In the genomic region with DNA sequence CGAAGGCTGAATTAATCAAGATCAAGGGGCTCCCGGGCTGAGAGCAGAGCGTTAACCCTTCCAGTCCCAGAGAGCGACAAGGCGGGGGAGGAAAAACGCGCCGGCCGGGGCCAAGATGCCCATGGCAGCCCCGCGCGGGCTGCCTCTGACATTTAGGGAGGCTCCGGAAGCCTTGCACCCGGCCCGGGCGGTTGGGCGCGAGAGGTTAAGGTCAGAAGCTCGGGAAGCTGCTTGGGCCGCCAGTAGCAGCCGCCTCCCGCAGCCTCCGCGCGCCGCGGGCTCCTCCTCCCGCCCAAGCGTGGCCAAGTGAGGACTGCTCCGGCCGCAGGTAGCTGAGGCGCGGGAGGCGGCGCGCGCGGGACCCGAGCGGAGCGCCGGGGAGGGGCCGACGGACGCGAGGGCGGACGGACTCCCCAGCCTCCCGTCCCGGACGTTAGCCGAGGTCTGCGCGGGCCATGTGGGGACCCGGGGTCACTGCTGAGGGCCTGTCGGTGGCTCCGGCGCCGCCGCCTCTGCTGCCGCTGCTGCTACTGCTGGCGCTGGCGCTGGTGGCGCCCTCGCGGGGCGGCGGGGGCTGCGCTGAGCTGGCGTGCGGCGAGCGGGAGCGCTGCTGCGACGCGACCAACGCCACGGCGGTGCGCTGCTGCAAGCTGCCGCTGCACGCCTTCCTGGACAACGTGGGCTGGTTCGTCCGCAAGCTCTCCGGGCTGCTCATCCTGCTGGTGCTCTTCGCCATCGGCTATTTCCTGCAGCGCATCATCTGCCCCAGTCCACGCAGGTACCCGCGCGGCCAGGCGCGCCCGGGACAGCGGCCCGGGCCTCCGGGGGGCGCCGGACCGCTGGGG, we compare ENCODE assay signal across 8 cellular contexts. TPM values are rescaled to one million over a fixed set of nuclear protein-coding genes. Genes with fewer than 3 reads are reported as not detected.
DNase-seq lines count a peak whose midpoint lies in the region; ATAC-seq and TF ChIP-seq lines count a peak whose summit lies in the region.

A gene (plus strand): TSS at position 242 of the 845 bp plus-strand sequence. CDS start 214 bp downstream, at position 456.

- peaks cover 6% of the 10 kb centered on the region for H3K36me3 Mint-ChIP-seq in Caco-2 (ENCODE audit: insufficient read depth, unreplicated experiment)

- no peaks in the 10 kb centered on the region for H3K27me3 Mint-ChIP-seq in Caco-2 (ENCODE audit: insufficient read depth, unreplicated experiment)

- no peaks in the 10 kb centered on the region for H3K36me3 ChIP-seq in Caco-2 (ENCODE audit: control insufficient read depth, insufficient read depth, low read length)
- no peaks in the 10 kb centered on the region for H3K36me3 ChIP-seq in neural cell (ENCODE audit: insufficient read depth, low read length)
- no peaks in the 10 kb centered on the region for H3K36me3 ChIP-seq in upper lobe of right lung

- DNase-seq in Caco-2 (peak; percentile 67 to 80), NCI-H82 treated with DMSO at 0.1 percent for 48 hours (lab: John Stamatoyannopoulos, UW; ENCODE audit: unreplicated experiment) (peak; percentile 33), fibroblast of pulmonary artery (ENCODE audit: low read depth) (peak; percentile 36), upper lobe of right lung (peak; percentile 84)
- peak; percentile 62 to 74 for DNase-seq in activated T-cell treated with anti-CD3 and anti-CD28 coated beads, Interleukin-2, amount 50 U/mL, for 48 hours

- peak within 1 kb of the TSS; percentile 90 for H3K4me3 Mint-ChIP-seq in Caco-2 (ENCODE audit: unreplicated experiment)

- H3K27ac ChIP-seq in neural cell (ENCODE audit: low read length): no peak within 1 kb of the TSS
- no peak within 1 kb of the TSS for H3K27ac ChIP-seq in upper lobe of right lung

- no peaks in the 10 kb centered on the region for H3K9me2 ChIP-seq in neural cell (ENCODE audit: insufficient read depth, low read length)

- no TSS peak for BruUV-seq in Caco-2 (replicated peaks; lab: Mats Ljungman, UMichigan)

- no peaks in the 10 kb centered on the region for H3K9me3 ChIP-seq in Caco-2
- no peaks in the 10 kb centered on the region for H3K9me3 ChIP-seq in neural cell (ENCODE audit: low read length)
- no peaks in the 10 kb centered on the region for H3K9me3 ChIP-seq in upper lobe of right lung

- intact Hi-C loops in Caco-2 (cut with micrococcal nuclease; ENCODE audit: unreplicated experiment) (loop anchor here (1.0 to 2.0 kb wide), 5 partner anchors 27 to 193 kb away; a partner anchor contains a TSS), upper lobe of right lung (cut with DNase I) (no loop called here)

- TF ChIP-seq EP300 in neural cell (conservative IDR thresholded peaks at IDR 0.05; ENCODE audit: poor library complexity, severe bottlenecking): peak; percentile 13

- H3K4me1 ChIP-seq in Caco-2: peaks cover 10% of the 10 kb centered on the region
- peaks cover 10% of the 10 kb centered on the region for H3K4me1 ChIP-seq in upper lobe of right lung

- H3K4me1 Mint-ChIP-seq in Caco-2 (ENCODE audit: low read depth, unreplicated experiment): no peaks in the 10 kb centered on the region

- CTCF ChIA-PET in Caco-2 (lab: Charles Lee): interaction anchor here (0.6 to 2.2 kb wide), 9 partner anchors 9 to 277 kb away, joined by 3 to 21 read pairs (median 4); no protein-coding TSS in a partner anchor

- no peaks in the 10 kb centered on the region for H4K20me1 ChIP-seq in neural cell (ENCODE audit: insufficient read depth)

- peak within 1 kb of the TSS; percentile 57 for H3K9ac ChIP-seq in neural cell (ENCODE audit: low read length)

- H3K79me2 ChIP-seq in neural cell (replicated peaks; ENCODE audit: insufficient read depth, low read length): no peaks in the 10 kb centered on the region

- no peaks in the 10 kb centered on the region for H3K27me3 ChIP-seq in Caco-2 (replicated peaks; ENCODE audit: control insufficient read depth, insufficient read depth, low read length)
- peaks cover 74% of the 10 kb centered on the region for H3K27me3 ChIP-seq in neural cell (ENCODE audit: insufficient read depth, low read depth, low read length)
- peaks cover 37% of the 10 kb centered on the region for H3K27me3 ChIP-seq in upper lobe of right lung

- peak; percentile 54 for TF ChIP-seq RAD21 in neural cell (conservative IDR thresholded peaks at IDR 0.05)

- TF ChIP-seq CTCF in Caco-2 (IDR thresholded peaks at IDR 0.05; ENCODE audit: insufficient read depth in 1 of 2, low read depth in 1 of 2, low read length in 1 of 2, severe bottlenecking in 1 of 2, unreplicated experiment in 1 of 2) (peak; percentile 9 to 21), fibroblast of pulmonary artery (IDR thresholded peaks at IDR 0.05; ENCODE audit: low read length, missing control alignments) (no peak), neural cell (IDR thresholded peaks at IDR 0.05; ENCODE audit: poor library complexity, severe bottlenecking) (peak; percentile 78), upper lobe of right lung (IDR thresholded peaks at IDR 0.05) (no peak)

- H3K9me3 Mint-ChIP-seq in Caco-2 (ENCODE audit: unreplicated experiment): no peaks in the 10 kb centered on the region

- ATAC-seq in GM19455 (IDR thresholded peaks at IDR 0.05; ENCODE audit: unreplicated experiment) (peak; percentile 90), HG03457 (IDR thresholded peaks at IDR 0.05; ENCODE audit: unreplicated experiment) (peak; percentile 77), upper lobe of right lung (peak; percentile 89)

- H2AFZ ChIP-seq in neural cell (ENCODE audit: low read depth, low read length): peak within 1 kb of the TSS; percentile 8

- POLR2A ChIA-PET in Caco-2 (lab: Charles Lee): interaction anchor here (0.6 to 0.7 kb wide), 2 partner anchors 27 to 174 kb away, joined by 3 read pairs; no protein-coding TSS in a partner anchor

- peak within 1 kb of the TSS; percentile 82 for H3K4me2 ChIP-seq in neural cell (ENCODE audit: low read length)

- peaks cover 6% of the 10 kb centered on the region for H3F3A ChIP-seq in neural cell (ENCODE audit: insufficient read depth, low read length, poor library complexity, severe bottlenecking)

- H3K27ac Mint-ChIP-seq in Caco-2 (ENCODE audit: unreplicated experiment): peak within 1 kb of the TSS; percentile 70

- H3K4me3 ChIP-seq in Caco-2 (ENCODE audit: low read depth, low read length) (peak within 1 kb of the TSS; percentile 86), fibroblast of pulmonary artery (replicated peaks; ENCODE audit: low read depth, low read length) (peak within 1 kb of the TSS; percentile 41), neural cell (ENCODE audit: low read length) (peak within 1 kb of the TSS; percentile 75), upper lobe of right lung (peak within 1 kb of the TSS; percentile 56)

TF ChIP-seq in neural cell, 6 proteins besides CTCF, POLR2A, EP300 and RAD21:
- TF ChIP-seq, protein P1, sequence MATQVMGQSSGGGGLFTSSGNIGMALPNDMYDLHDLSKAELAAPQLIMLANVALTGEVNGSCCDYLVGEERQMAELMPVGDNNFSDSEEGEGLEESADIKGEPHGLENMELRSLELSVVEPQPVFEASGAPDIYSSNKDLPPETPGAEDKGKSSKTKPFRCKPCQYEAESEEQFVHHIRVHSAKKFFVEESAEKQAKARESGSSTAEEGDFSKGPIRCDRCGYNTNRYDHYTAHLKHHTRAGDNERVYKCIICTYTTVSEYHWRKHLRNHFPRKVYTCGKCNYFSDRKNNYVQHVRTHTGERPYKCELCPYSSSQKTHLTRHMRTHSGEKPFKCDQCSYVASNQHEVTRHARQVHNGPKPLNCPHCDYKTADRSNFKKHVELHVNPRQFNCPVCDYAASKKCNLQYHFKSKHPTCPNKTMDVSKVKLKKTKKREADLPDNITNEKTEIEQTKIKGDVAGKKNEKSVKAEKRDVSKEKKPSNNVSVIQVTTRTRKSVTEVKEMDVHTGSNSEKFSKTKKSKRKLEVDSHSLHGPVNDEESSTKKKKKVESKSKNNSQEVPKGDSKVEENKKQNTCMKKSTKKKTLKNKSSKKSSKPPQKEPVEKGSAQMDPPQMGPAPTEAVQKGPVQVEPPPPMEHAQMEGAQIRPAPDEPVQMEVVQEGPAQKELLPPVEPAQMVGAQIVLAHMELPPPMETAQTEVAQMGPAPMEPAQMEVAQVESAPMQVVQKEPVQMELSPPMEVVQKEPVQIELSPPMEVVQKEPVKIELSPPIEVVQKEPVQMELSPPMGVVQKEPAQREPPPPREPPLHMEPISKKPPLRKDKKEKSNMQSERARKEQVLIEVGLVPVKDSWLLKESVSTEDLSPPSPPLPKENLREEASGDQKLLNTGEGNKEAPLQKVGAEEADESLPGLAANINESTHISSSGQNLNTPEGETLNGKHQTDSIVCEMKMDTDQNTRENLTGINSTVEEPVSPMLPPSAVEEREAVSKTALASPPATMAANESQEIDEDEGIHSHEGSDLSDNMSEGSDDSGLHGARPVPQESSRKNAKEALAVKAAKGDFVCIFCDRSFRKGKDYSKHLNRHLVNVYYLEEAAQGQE (IDR thresholded peaks at IDR 0.05; ENCODE audit: borderline replicate concordance): no peak
- TF ChIP-seq POLR2AphosphoS5 (IDR thresholded peaks at IDR 0.05) (peak; percentile 14), MXI1 (conservative IDR thresholded peaks at IDR 0.05; ENCODE audit: poor library complexity, severe bottlenecking) (peak; percentile 85), SMC3 (conservative IDR thresholded peaks at IDR 0.05; ENCODE audit: poor library complexity) (peak; percentile 57), EZH2 (IDR thresholded peaks at IDR 0.05; ENCODE audit: borderline replicate concordance, insufficient read depth, low read length, poor library complexity, severe bottlenecking) (no peak), TAF1 (IDR thresholded peaks at IDR 0.05; ENCODE audit: low read depth) (no peak)

RNA-seq across cellular contexts. Expression of the gene that starts here (rescaled TPM):
- 3.2 and 3.7 TPM in 2 replicates for total RNA-seq in Caco-2 (2022)
- polyA plus RNA-seq in neural cell: 0.57 and 0.68 TPM in 2 replicates
- 1.3 and 1.7 TPM in 2 replicates for polyA minus RNA-seq in neural cell
- total RNA-seq in upper lobe of right lung: 1.3 TPM

Comparison
In these comparisons a context has a peak if more than half of its experiments do, and no peak if none do; other contexts are left out.
1. DNase-seq: peak in every context shown above with its lines; median percentile 84 in upper lobe of right lung; 74 in Caco-2; 68 in activated T-cell treated with anti-CD3 and anti-CD28 coated beads, Interleukin-2, amount 50 U/mL, for 48 hours; 36 in fibroblast of pulmonary artery; 33 in NCI-H82 treated with DMSO at 0.1 percent for 48 hours.
2. CTCF ChIP-seq: peak in Caco-2 (2 of 2) and neural cell (single experiment); none in fibroblast of pulmonary artery (single experiment) and upper lobe of right lung (single experiment).
3. Peak in every context shown above with its lines, with median percentiles within 50 percentile points of each other: H3K4me3 ChIP-seq and ATAC-seq.